Comparison of ENCODE assay signal across 9 cellular contexts in genomic region chr2:207792244-207792785, GRCh38. TPM values are rescaled to one million over a fixed set of nuclear protein-coding genes. Genes with fewer than 3 reads are reported as not detected.
DNase-seq lines count a peak whose midpoint lies in the region; ATAC-seq and TF ChIP-seq lines count a peak whose summit lies in the region.
"Had no signal": no experiment of that assay in that cellular context is flagged by ENCODE, and none has a peak within 500 bp of the region (broad histone marks: within the 10 kb centered on the region; RNA-seq: fewer than 3 reads in every experiment).

No MANE protein-coding gene starts in this region.

- POLR2A ChIA-PET in HEK293 (lab: Yijun Ruan, JAX) (interaction anchor here (0.6 to 2.0 kb wide), 5 partner anchors 22 to 114 kb away, joined by 3 to 10 read pairs (median 3); partner anchors contain the start of genes CCNYL1 and FZD5), Panc1 (lab: Charles Lee) (interaction anchor here (0.5 to 0.8 kb wide), 2 partner anchors 19 to 101 kb away, joined by 3 read pairs; no protein-coding TSS in a partner anchor)

- peaks cover 8% of the 10 kb centered on the region for H3K4me1 ChIP-seq in HEK293 (ENCODE audit: control insufficient read depth, insufficient read depth, low read length)
- no peaks in the 10 kb centered on the region for H3K4me1 ChIP-seq in Panc1 (ENCODE audit: control insufficient read depth, insufficient read depth, low read length)
- H3K4me1 ChIP-seq in thyroid gland, result peaks cover 21 to 32% of the 10 kb centered on the region in 2 donors
- H3K4me1 ChIP-seq in ascending aorta, result no peaks in the 10 kb centered on the region

- H3K36me3 Mint-ChIP-seq in activated naive CD4-positive, alpha-beta T cell treated with anti-CD3 and anti-CD28 coated beads, Interleukin-2, amount 50 U/mL, for 72 hours, result no peaks in the 10 kb centered on the region

- H3K9me3 ChIP-seq in HEK293 (ENCODE audit: control insufficient read depth, insufficient read depth, low read depth, low read length) (no peaks in the 10 kb centered on the region), Panc1 (ENCODE audit: control insufficient read depth, insufficient read depth, low read depth, low read length) (no peaks in the 10 kb centered on the region), thyroid gland (no peaks in the 10 kb centered on the region), ascending aorta (no peaks in the 10 kb centered on the region)

- ATAC-seq in Panc1 (peak; percentile 73), GM18861 (IDR thresholded peaks at IDR 0.05; ENCODE audit: unreplicated experiment) (no peak)
- no peak for ATAC-seq in activated naive CD4-positive, alpha-beta T cell treated with anti-CD3 and anti-CD28 coated beads, Interleukin-2, amount 50 U/mL, for 72 hours

- H3K27me3 ChIP-seq in Panc1 (ENCODE audit: control insufficient read depth, insufficient read depth, low read length) (no peaks in the 10 kb centered on the region), thyroid gland (no peaks in the 10 kb centered on the region), ascending aorta (no peaks in the 10 kb centered on the region)
- H3K27me3 ChIP-seq: cardiac muscle cell had no signal

- no peak overlapping the region for H3K4me3 ChIP-seq in HEK293 (ENCODE audit: low read depth, low read length)
- H3K4me3 ChIP-seq in Panc1 (ENCODE audit: low read depth in 2 of 2, low read length in 2 of 2), result no peak overlapping the region
- H3K4me3 ChIP-seq in foreskin fibroblast (ENCODE audit: low read depth in 1 of 2, low read length in 2 of 2), result no peak overlapping the region
- H3K4me3 ChIP-seq in thyroid gland (replicated peaks in 1 of 3), result no peak overlapping the region
- no peak overlapping the region for H3K4me3 ChIP-seq in ascending aorta
- H3K4me3 ChIP-seq: cardiac muscle cell had no signal

- CTCF ChIA-PET in HEK293 (lab: Yijun Ruan, JAX) (interaction anchor here (0.6 to 1.2 kb wide), 5 partner anchors 9 to 45 kb away, joined by 3 to 7 read pairs (median 4); no protein-coding TSS in a partner anchor), Panc1 (lab: Charles Lee) (interaction anchor here (0.5 to 0.7 kb wide), 2 partner anchors 17 to 57 kb away, joined by 4 to 7 read pairs; no protein-coding TSS in a partner anchor)

- WGBS in thyroid gland, 2 donors, result 59 to 60% methylated on average over 5 to 6 of the region's 6 CpGs

- intact Hi-C loops in Panc1 (cut with micrococcal nuclease; ENCODE audit: unreplicated experiment), result no loop called here
- intact Hi-C loops in thyroid gland (cut with DNase I), result no loop called here
- intact Hi-C loops in ascending aorta (cut with DNase I), result no loop called here

- TF ChIP-seq POLR2A in thyroid gland (IDR thresholded peaks at IDR 0.05), result no peak

- H3K9me3 Mint-ChIP-seq in activated naive CD4-positive, alpha-beta T cell treated with anti-CD3 and anti-CD28 coated beads, Interleukin-2, amount 50 U/mL, for 72 hours, result no peaks in the 10 kb centered on the region

- H3K27ac Mint-ChIP-seq in activated naive CD4-positive, alpha-beta T cell treated with anti-CD3 and anti-CD28 coated beads, Interleukin-2, amount 50 U/mL, for 72 hours, result no peak overlapping the region

- DNase-seq in Panc1 (ENCODE audit: low read depth, low spot score) (no peak), foreskin fibroblast (peak; percentile 44 to 68), thyroid gland (peak; percentile 33 to 35), ascending aorta (ENCODE audit: low spot score in 2 of 2) (no peak), dedifferentiated amniotic fluid mesenchymal stem cell (ENCODE audit: extremely low spot score) (no peak)
- DNase-seq in activated naive CD4-positive, alpha-beta T cell treated with anti-CD3 and anti-CD28 coated beads, Interleukin-2, amount 50 U/mL, for 72 hours (ENCODE audit: low spot score in 2 of 2), result no peak

- TF ChIP-seq CTCF in HEK293 (tag by site-specific recombination; IDR thresholded peaks at IDR 0.05) (no peak), Panc1 (IDR thresholded peaks at IDR 0.05) (no peak), foreskin fibroblast (IDR thresholded peaks at IDR 0.05; ENCODE audit: low read depth, low read length) (no peak), thyroid gland (IDR thresholded peaks at IDR 0.05) (no peak), ascending aorta (IDR thresholded peaks at IDR 0.05) (no peak)

- H3K36me3 ChIP-seq in HEK293 (ENCODE audit: control insufficient read depth in 2 of 2, insufficient read depth in 1 of 2, low read length in 2 of 2), result no peaks in the 10 kb centered on the region
- H3K36me3 ChIP-seq in Panc1 (ENCODE audit: control insufficient read depth, insufficient read depth, low read length), result no peaks in the 10 kb centered on the region
- no peaks in the 10 kb centered on the region for H3K36me3 ChIP-seq in thyroid gland
- no peaks in the 10 kb centered on the region for H3K36me3 ChIP-seq in ascending aorta
- H3K36me3 ChIP-seq: cardiac muscle cell had no signal

- H3K27ac ChIP-seq in HEK293 (ENCODE audit: extremely low read depth, low read depth, low read length) (peak overlapping the region; percentile 41; the same call in 1 of the 2 replicates), Panc1 (ENCODE audit: low read length) (no peak overlapping the region), thyroid gland (peak overlapping the region; percentile 9 to 56 (median 39)), ascending aorta (no peak overlapping the region)
- H3K27ac ChIP-seq: cardiac muscle cell had no signal

- BruUV-seq in Panc1 (replicated peaks; lab: Mats Ljungman, UMichigan), result no TSS peak

- in situ Hi-C loops in Panc1 (cut with HindIII; ENCODE audit: low pct_unique_long_range_greater_than_20kb, low sequenced_read_pairs), result no loop called here

TF ChIP-seq in HEK293, 187 proteins besides CTCF, POLR2A, EP300 and RAD21:
- TF ChIP-seq ZNF37A (tag by site-specific recombination; IDR thresholded peaks at IDR 0.05), result no peak
- no peak for TF ChIP-seq ZNF596 (tag by site-specific recombination; IDR thresholded peaks at IDR 0.05)
- no peak for TF ChIP-seq FEZF1 (tag by site-specific recombination; IDR thresholded peaks at IDR 0.05)
- no peak for TF ChIP-seq ZNF701 (tag by site-specific recombination; IDR thresholded peaks at IDR 0.05)
- no peak for TF ChIP-seq ZNF16 (tag by site-specific recombination; IDR thresholded peaks at IDR 0.05; ENCODE audit: low read depth)
- TF ChIP-seq ZBTB7A (tag by site-specific recombination; IDR thresholded peaks at IDR 0.05; ENCODE audit: low read depth), result no peak
- peak; percentile 24; the same call in 1 of the 2 replicates for TF ChIP-seq ZNF518A (tag by site-specific recombination; conservative IDR thresholded peaks at IDR 0.05; ENCODE audit: low read depth)
- no peak for TF ChIP-seq ZFP37 (tag by site-specific recombination; IDR thresholded peaks at IDR 0.05)
- no peak for TF ChIP-seq ZNF48 (tag by site-specific recombination; IDR thresholded peaks at IDR 0.05)
- no peak for TF ChIP-seq KLF16 (tag by site-specific recombination; IDR thresholded peaks at IDR 0.05)
- TF ChIP-seq ZNF335 (tag by site-specific recombination; conservative IDR thresholded peaks at IDR 0.05), result peak; percentile 61
- no peak for TF ChIP-seq ZNF530 (tag by site-specific recombination; IDR thresholded peaks at IDR 0.05; ENCODE audit: low read depth)
- no peak for TF ChIP-seq ZNF19 (tag by site-specific recombination; IDR thresholded peaks at IDR 0.05; ENCODE audit: low read depth)
- no peak for TF ChIP-seq ZNF302 (tag by site-specific recombination; IDR thresholded peaks at IDR 0.05; ENCODE audit: low read depth)
TF ChIP-seq in HEK293: peak in this region for 2.

RNA-seq across cellular contexts. Expression of gene FZD5, which starts 22.6 kb away (rescaled TPM):
- total RNA-seq in Panc1 (2021; ENCODE audit: unreplicated experiment), result 9.4 TPM
- 3.9 TPM for polyA plus RNA-seq in Panc1 (2012; ENCODE audit: insufficient read length)
- 10 to 100 TPM; 31.2 to 45.4 (median 41.5) TPM for total RNA-seq in thyroid gland
- 1 to 10 TPM; 1.6 to 4.7 TPM for total RNA-seq in activated naive CD4-positive, alpha-beta T cell treated with anti-CD3 and anti-CD28 coated beads, Interleukin-2, amount 50 U/mL, for 72 hours
- 6.9 TPM for total RNA-seq in ascending aorta

Comparison
In these comparisons a context has a peak if more than half of its experiments do, and no peak if none do; other contexts are left out.
1. H3K27ac ChIP-seq: peak in HEK293 (single experiment) and thyroid gland (3 of 3); none in Panc1 (single experiment) and ascending aorta (0 of 2).
2. DNase-seq: peak in foreskin fibroblast (2 of 2) and thyroid gland (2 of 2); none in Panc1 (single experiment), activated naive CD4-positive, alpha-beta T cell treated with anti-CD3 and anti-CD28 coated beads, Interleukin-2, amount 50 U/mL, for 72 hours (0 of 2), ascending aorta (0 of 2) and dedifferentiated amniotic fluid mesenchymal stem cell (single experiment).